22 cellular contexts compared by ENCODE assay signal in genomic region chr3:20222274-20222673, GRCh38.
"Had no signal": no experiment of that assay in that cellular context is flagged by ENCODE, and none has a peak within 500 bp of the region (broad histone marks: within the 10 kb centered on the region; RNA-seq: fewer than 3 reads in every experiment).

No MANE protein-coding gene starts in this region.

- H3K4me3 Mint-ChIP-seq: activated CD4-positive, alpha-beta memory T cell treated with anti-CD3 and anti-CD28 coated beads for 36 hours; activated naive CD8-positive, alpha-beta T cell treated with anti-CD3 and anti-CD28 coated beads for 36 hours; nephron progenitor cell; stimulated activated effector memory CD8-positive, alpha-beta T cell treated with anti-CD3 and anti-CD28 coated beads, Interleukin-12 subunit alpha, Interleukin-12 subunit beta, amount 100 ng/mL, for 72 hours; stimulated activated naive CD8-positive, alpha-beta T cell treated with anti-CD3 and anti-CD28 coated beads, Interleukin-15, amount 100 ng/mL, for 72 hours had no signal

- H3K4me3 ChIP-seq: coronary artery, heart right ventricle, left ventricle myocardium inferior, right lobe of liver, tibial artery had no signal

- H3K27ac ChIP-seq: coronary artery, heart right ventricle, left ventricle myocardium inferior, right lobe of liver, tibial artery had no signal

- H3K27me3 ChIP-seq: heart right ventricle, right lobe of liver, tibial artery had no signal

- H3K4me1 ChIP-seq: tibial artery had no signal

- DNase-seq: activated CD4-positive, alpha-beta memory T cell treated with anti-CD3 and anti-CD28 coated beads for 36 hours; activated CD4-positive, alpha-beta T cell treated with anti-CD3 and anti-CD28 coated beads for 4 hours; activated naive CD4-positive, alpha-beta T cell treated with Interleukin-2 at 50 U/mL for 16 hours; activated naive CD8-positive, alpha-beta T cell treated with anti-CD3 and anti-CD28 coated beads for 36 hours; activated T-cell treated with anti-CD3 and anti-CD28 coated beads, Interleukin-2, amount 50 U/mL, for 48 hours; amniotic stem cell; cerebellar nuclear complex; foreskin fibroblast; heart right ventricle; kidney glomerular epithelial cell; left ventricle myocardium inferior; mammary epithelial cell; nephron progenitor cell; right lobe of liver; small intestine; stimulated activated CD4-positive, alpha-beta T cell treated with anti-CD3 and anti-CD28 coated beads, Interleukin-2, amount 100 ng/mL, for 24 hours; stimulated activated naive CD8-positive, alpha-beta T cell treated with anti-CD3 and anti-CD28 coated beads, Interleukin-15, amount 100 ng/mL, for 72 hours; T-helper 9 cell; tibial artery had no signal

- H3K9me3 ChIP-seq: heart right ventricle, left ventricle myocardium inferior, right lobe of liver, tibial artery had no signal

- H3K27me3 Mint-ChIP-seq: activated naive CD8-positive, alpha-beta T cell treated with anti-CD3 and anti-CD28 coated beads for 36 hours; stimulated activated naive CD8-positive, alpha-beta T cell treated with anti-CD3 and anti-CD28 coated beads, Interleukin-15, amount 100 ng/mL, for 72 hours had no signal

- H3K9me3 Mint-ChIP-seq: activated CD4-positive, alpha-beta memory T cell treated with anti-CD3 and anti-CD28 coated beads for 36 hours; activated naive CD8-positive, alpha-beta T cell treated with anti-CD3 and anti-CD28 coated beads for 36 hours; nephron progenitor cell; stimulated activated effector memory CD8-positive, alpha-beta T cell treated with anti-CD3 and anti-CD28 coated beads, Interleukin-12 subunit alpha, Interleukin-12 subunit beta, amount 100 ng/mL, for 72 hours; stimulated activated naive CD8-positive, alpha-beta T cell treated with anti-CD3 and anti-CD28 coated beads, Interleukin-15, amount 100 ng/mL, for 72 hours had no signal

- H3K4me1 Mint-ChIP-seq: activated naive CD8-positive, alpha-beta T cell treated with anti-CD3 and anti-CD28 coated beads for 36 hours; nephron progenitor cell; stimulated activated effector memory CD8-positive, alpha-beta T cell treated with anti-CD3 and anti-CD28 coated beads, Interleukin-12 subunit alpha, Interleukin-12 subunit beta, amount 100 ng/mL, for 72 hours; stimulated activated naive CD8-positive, alpha-beta T cell treated with anti-CD3 and anti-CD28 coated beads, Interleukin-15, amount 100 ng/mL, for 72 hours had no signal

- ATAC-seq: heart right ventricle; right lobe of liver; stimulated activated effector memory CD8-positive, alpha-beta T cell treated with anti-CD3 and anti-CD28 coated beads, Interleukin-12 subunit alpha, Interleukin-12 subunit beta, amount 100 ng/mL, for 72 hours; stimulated activated naive CD8-positive, alpha-beta T cell treated with anti-CD3 and anti-CD28 coated beads, Interleukin-15, amount 100 ng/mL, for 72 hours had no signal

- H3K36me3 Mint-ChIP-seq: activated CD4-positive, alpha-beta memory T cell treated with anti-CD3 and anti-CD28 coated beads for 36 hours; stimulated activated effector memory CD8-positive, alpha-beta T cell treated with anti-CD3 and anti-CD28 coated beads, Interleukin-12 subunit alpha, Interleukin-12 subunit beta, amount 100 ng/mL, for 72 hours had no signal

- H3K36me3 ChIP-seq: heart right ventricle, left ventricle myocardium inferior, right lobe of liver, tibial artery had no signal

- H3K27ac Mint-ChIP-seq: activated CD4-positive, alpha-beta memory T cell treated with anti-CD3 and anti-CD28 coated beads for 36 hours; activated naive CD8-positive, alpha-beta T cell treated with anti-CD3 and anti-CD28 coated beads for 36 hours; nephron progenitor cell; stimulated activated effector memory CD8-positive, alpha-beta T cell treated with anti-CD3 and anti-CD28 coated beads, Interleukin-12 subunit alpha, Interleukin-12 subunit beta, amount 100 ng/mL, for 72 hours; stimulated activated naive CD8-positive, alpha-beta T cell treated with anti-CD3 and anti-CD28 coated beads, Interleukin-15, amount 100 ng/mL, for 72 hours had no signal

- FAIRE-seq: endometrium, small intestine had no signal
